In genomic region chr5:127820910-127821553, GRCh38 we compare ENCODE assay signal across 10 cellular contexts.
DNase-seq lines count a peak whose midpoint lies in the region; ATAC-seq, FAIRE-seq and TF ChIP-seq lines count a peak whose summit lies in the region.
"Had no signal": no experiment of that assay in that cellular context is flagged by ENCODE, and none has a peak within 500 bp of the region (broad histone marks: within the 10 kb centered on the region; RNA-seq: fewer than 3 reads in every experiment).

No MANE protein-coding gene starts in this region.

- H3K27me3 Mint-ChIP-seq in activated naive CD8-positive, alpha-beta T cell treated with anti-CD3 and anti-CD28 coated beads, Interleukin-2, amount 50 U/mL, for 24 hours: no peaks in the 10 kb centered on the region

- no peak for FAIRE-seq in pancreas (lab: Jason Lieb, UNC)

- TF ChIP-seq CTCF in pancreas (IDR thresholded peaks at IDR 0.05) (no peak), stomach (IDR thresholded peaks at IDR 0.05) (no peak)

- no peaks in the 10 kb centered on the region for H3K4me1 Mint-ChIP-seq in activated naive CD8-positive, alpha-beta T cell treated with anti-CD3 and anti-CD28 coated beads, Interleukin-2, amount 50 U/mL, for 24 hours

- H3K36me3 ChIP-seq in pancreas: no peaks in the 10 kb centered on the region
- no peaks in the 10 kb centered on the region for H3K36me3 ChIP-seq in stomach

- ATAC-seq in GM18907 (IDR thresholded peaks at IDR 0.05; ENCODE audit: unreplicated experiment) (peak; percentile 99), HG02678 (IDR thresholded peaks at IDR 0.05; ENCODE audit: unreplicated experiment) (peak; percentile 89), pancreas (peak in 3 of 4 donors; percentile 80 to 88 (median 84))
- ATAC-seq in activated naive CD8-positive, alpha-beta T cell treated with anti-CD3 and anti-CD28 coated beads, Interleukin-2, amount 50 U/mL, for 24 hours: no peak

- intact Hi-C loops in pancreas (cut with DNase I) (no loop called here), stomach (cut with DNase I; ENCODE audit: low total_unique reads) (no loop called here)

- H3K27ac ChIP-seq in pancreas (peak overlapping the region in 1 of 4 donors; percentile 20), stomach (no peak overlapping the region)

- no peak overlapping the region for H3K27ac Mint-ChIP-seq in activated naive CD8-positive, alpha-beta T cell treated with anti-CD3 and anti-CD28 coated beads, Interleukin-2, amount 50 U/mL, for 24 hours

- H3K4me3 Mint-ChIP-seq in activated naive CD8-positive, alpha-beta T cell treated with anti-CD3 and anti-CD28 coated beads, Interleukin-2, amount 50 U/mL, for 24 hours: no peak overlapping the region

- DNase-seq in M059J (ENCODE audit: low read depth): peak; percentile 95
- DNase-seq in pancreas: no peak
- DNase-seq in RPMI8226: no peak
- no peak for DNase-seq in activated naive CD8-positive, alpha-beta T cell treated with anti-CD3 and anti-CD28 coated beads, Interleukin-2, amount 50 U/mL, for 24 hours
- DNase-seq in stomach: no peak
- DNase-seq: activated CD8-positive, alpha-beta memory T cell treated with anti-CD3 and anti-CD28 coated beads, Interleukin-2, amount 50 U/mL, for 4 hours; Right ventricle myocardium superior; stimulated activated CD4-positive, alpha-beta T cell treated with anti-CD3 and anti-CD28 coated beads, Interleukin-1b, Interleukin-23, amount 100 ng/mL, for 48 hours had no signal

- WGBS in pancreas, 2 donors: 37 to 43% methylated on average over 2 of the region's 2 CpGs
- 45 to 54% (median 51%) methylated on average over 2 of the region's 2 CpGs for WGBS in stomach, 5 donors

- no peaks in the 10 kb centered on the region for H3K36me3 Mint-ChIP-seq in activated naive CD8-positive, alpha-beta T cell treated with anti-CD3 and anti-CD28 coated beads, Interleukin-2, amount 50 U/mL, for 24 hours (ENCODE audit: low read depth)

- H3K4me3 ChIP-seq in pancreas (no peak overlapping the region), stomach (no peak overlapping the region)

- no peak for TF ChIP-seq EP300 in stomach (IDR thresholded peaks at IDR 0.05)

- H3K4me1 ChIP-seq in pancreas: no peaks in the 10 kb centered on the region
- peaks cover 0 to 19% (median 3%) of the 10 kb centered on the region in 4 donors for H3K4me1 ChIP-seq in stomach

- no peaks in the 10 kb centered on the region for H3K9me3 Mint-ChIP-seq in activated naive CD8-positive, alpha-beta T cell treated with anti-CD3 and anti-CD28 coated beads, Interleukin-2, amount 50 U/mL, for 24 hours

- H3K9me3 ChIP-seq in pancreas: no peaks in the 10 kb centered on the region
- H3K9me3 ChIP-seq in stomach: no peaks in the 10 kb centered on the region

- H3K27me3 ChIP-seq in pancreas (no peaks in the 10 kb centered on the region), stomach (no peaks in the 10 kb centered on the region)

- TF ChIP-seq POLR2A in stomach (IDR thresholded peaks at IDR 0.05): no peak
